1 cellular context compared by ENCODE assay signal in the genomic region with DNA sequence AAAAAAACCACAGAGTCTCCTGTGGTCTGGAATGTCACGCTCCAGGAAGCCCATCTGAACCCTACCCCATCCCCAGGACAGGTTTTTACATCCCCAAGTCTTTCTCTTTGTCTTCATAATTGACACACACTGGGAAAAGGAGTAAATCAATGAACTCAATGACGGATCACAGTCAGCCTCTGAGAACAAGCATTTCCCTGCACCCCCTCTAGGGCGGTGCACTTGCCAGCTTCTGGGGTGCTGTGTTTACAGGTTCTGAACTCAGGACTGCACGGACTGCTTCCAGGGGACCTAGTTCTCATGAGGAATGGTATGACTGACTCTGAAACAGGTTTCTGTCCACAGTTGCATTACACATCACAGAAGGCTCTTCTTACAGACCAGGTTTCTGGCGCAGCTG.
TF ChIP-seq lines count a peak whose summit lies in the region.

No MANE protein-coding gene starts in this region.

TF ChIP-seq in HCT116, 20 proteins besides CTCF, POLR2A, EP300 and RAD21:
- TF ChIP-seq ZNF274 (IDR thresholded peaks at IDR 0.05; ENCODE audit: low read depth, low read length) (no peak), CEBPB (IDR thresholded peaks at IDR 0.05; ENCODE audit: low read depth) (no peak), REST (IDR thresholded peaks at IDR 0.05; ENCODE audit: low read depth) (no peak), POLR2AphosphoS5 (IDR thresholded peaks at IDR 0.05; ENCODE audit: low read depth, low read length) (no peak), FOSL1 (IDR thresholded peaks at IDR 0.05; ENCODE audit: low read depth) (no peak), EGR1 (IDR thresholded peaks at IDR 0.05; ENCODE audit: low read depth) (no peak), YY1 (IDR thresholded peaks at IDR 0.05; ENCODE audit: extremely low read depth, insufficient replicate concordance, low read depth, low read length) (no peak), CBX3 (IDR thresholded peaks at IDR 0.05; ENCODE audit: low read depth) (no peak), SP1 (IDR thresholded peaks at IDR 0.05; ENCODE audit: low read depth) (no peak), SRF (IDR thresholded peaks at IDR 0.05; ENCODE audit: low read depth) (no peak), JUND (IDR thresholded peaks at IDR 0.05) (no peak), EZH2phosphoT487 (IDR thresholded peaks at IDR 0.05; ENCODE audit: borderline replicate concordance) (no peak), SIN3A (IDR thresholded peaks at IDR 0.05; ENCODE audit: low read depth) (no peak)
- TF ChIP-seq, protein P1, sequence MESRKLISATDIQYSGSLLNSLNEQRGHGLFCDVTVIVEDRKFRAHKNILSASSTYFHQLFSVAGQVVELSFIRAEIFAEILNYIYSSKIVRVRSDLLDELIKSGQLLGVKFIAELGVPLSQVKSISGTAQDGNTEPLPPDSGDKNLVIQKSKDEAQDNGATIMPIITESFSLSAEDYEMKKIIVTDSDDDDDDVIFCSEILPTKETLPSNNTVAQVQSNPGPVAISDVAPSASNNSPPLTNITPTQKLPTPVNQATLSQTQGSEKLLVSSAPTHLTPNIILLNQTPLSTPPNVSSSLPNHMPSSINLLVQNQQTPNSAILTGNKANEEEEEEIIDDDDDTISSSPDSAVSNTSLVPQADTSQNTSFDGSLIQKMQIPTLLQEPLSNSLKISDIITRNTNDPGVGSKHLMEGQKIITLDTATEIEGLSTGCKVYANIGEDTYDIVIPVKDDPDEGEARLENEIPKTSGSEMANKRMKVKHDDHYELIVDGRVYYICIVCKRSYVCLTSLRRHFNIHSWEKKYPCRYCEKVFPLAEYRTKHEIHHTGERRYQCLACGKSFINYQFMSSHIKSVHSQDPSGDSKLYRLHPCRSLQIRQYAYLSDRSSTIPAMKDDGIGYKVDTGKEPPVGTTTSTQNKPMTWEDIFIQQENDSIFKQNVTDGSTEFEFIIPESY (IDR thresholded peaks at IDR 0.05; ENCODE audit: extremely low read depth, insufficient replicate concordance, low read length) = no peak
- TF ChIP-seq, protein P2, sequence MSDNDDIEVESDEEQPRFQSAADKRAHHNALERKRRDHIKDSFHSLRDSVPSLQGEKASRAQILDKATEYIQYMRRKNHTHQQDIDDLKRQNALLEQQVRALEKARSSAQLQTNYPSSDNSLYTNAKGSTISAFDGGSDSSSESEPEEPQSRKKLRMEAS (IDR thresholded peaks at IDR 0.05) = no peak
- TF ChIP-seq, protein P3, sequence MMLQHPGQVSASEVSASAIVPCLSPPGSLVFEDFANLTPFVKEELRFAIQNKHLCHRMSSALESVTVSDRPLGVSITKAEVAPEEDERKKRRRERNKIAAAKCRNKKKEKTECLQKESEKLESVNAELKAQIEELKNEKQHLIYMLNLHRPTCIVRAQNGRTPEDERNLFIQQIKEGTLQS (IDR thresholded peaks at IDR 0.05) = no peak
